Comparison of ENCODE assay signal across 9 cellular contexts in genomic region chr21:31351438-31351837, GRCh38. TPM values are rescaled to one million over a fixed set of nuclear protein-coding genes. Genes with fewer than 3 reads are reported as not detected.
A peak's percentile ranks its signal among the peaks of the same experiment; 100 is the strongest.
DNase-seq lines count a peak whose midpoint lies in the region; ATAC-seq, FAIRE-seq and TF ChIP-seq lines count a peak whose summit lies in the region.
"Had no signal": no experiment of that assay in that cellular context is flagged by ENCODE, and none has a peak within 500 bp of the region (broad histone marks: within the 10 kb centered on the region; RNA-seq: fewer than 3 reads in every experiment).

No MANE protein-coding gene starts in this region.

- no peak for TF ChIP-seq POLR2A in GM12892 (IDR thresholded peaks at IDR 0.05; ENCODE audit: low read depth, low read length)

- no peak overlapping the region for H3K4me3 ChIP-seq in adipocyte (ENCODE audit: low read length)

- ATAC-seq in HG02610 (IDR thresholded peaks at IDR 0.05; ENCODE audit: unreplicated experiment): no peak

- DNase-seq in Daoy (ENCODE audit: low read depth) (peak; percentile 96), LoVo (ENCODE audit: low spot score) (peak; percentile 17), adipocyte (ENCODE audit: low read depth) (peak; percentile 69), kidney tubule cell (ENCODE audit: low spot score) (peak; percentile 78), NCI-H524 treated with DMSO at 0.1 percent for 48 hours (lab: John Stamatoyannopoulos, UW) (no peak), GM12892 (ENCODE audit: insufficient read length) (no peak), retina (no peak)
- DNase-seq: SHP77 had no signal

- FAIRE-seq in GM12892 (lab: Jason Lieb, UNC): no peak

- no peak overlapping the region for H3K9ac ChIP-seq in adipocyte (ENCODE audit: low read length)

- no peaks in the 10 kb centered on the region for H3K4me1 ChIP-seq in adipocyte (ENCODE audit: control insufficient read depth, insufficient read depth, low read length)

- no peaks in the 10 kb centered on the region for H3K36me3 ChIP-seq in adipocyte (ENCODE audit: control insufficient read depth, insufficient read depth, low read length, severe bottlenecking)

- no peaks in the 10 kb centered on the region for H3K9me3 ChIP-seq in adipocyte (ENCODE audit: control insufficient read depth, low read length)

- H3K27me3 ChIP-seq in adipocyte (replicated peaks; ENCODE audit: control insufficient read depth, insufficient read depth, low read length): no peaks in the 10 kb centered on the region

RNA-seq across cellular contexts. Expression of gene TIAM1, which starts 7.4 kb away (rescaled TPM):
- 17.8 and 19.9 TPM in 2 replicates for total RNA-seq in Daoy (2014; rRNA removed; shearing (Covaris generic))
- 2.6 TPM for polyA plus RNA-seq in GM12892 (2012; ENCODE audit: missing spikeins)

Comparison
In these comparisons a context has a peak if more than half of its experiments do, and no peak if none do; other contexts are left out.
1. DNase-seq: peak in Daoy (single experiment), LoVo (single experiment), adipocyte (single experiment) and kidney tubule cell (single experiment); none in NCI-H524 treated with DMSO at 0.1 percent for 48 hours (single experiment), GM12892 (single experiment) and retina (single experiment).